In genomic region chr22:27802389-27803079, GRCh38 we compare ENCODE assay signal across 10 cellular contexts. TPM values are rescaled to one million over a fixed set of nuclear protein-coding genes. Genes with fewer than 3 reads are reported as not detected.
DNase-seq lines count a peak whose midpoint lies in the region; ATAC-seq and TF ChIP-seq lines count a peak whose summit lies in the region.
"Had no signal": no experiment of that assay in that cellular context is flagged by ENCODE, and none has a peak within 500 bp of the region (broad histone marks: within the 10 kb centered on the region; RNA-seq: fewer than 3 reads in every experiment).

No MANE protein-coding gene starts in this region.

- H3K4me1 ChIP-seq in esophagus (ENCODE audit: control insufficient read depth in 2 of 2, insufficient read depth in 2 of 2, low read length in 1 of 2) (peaks cover 2 to 17% of the 10 kb centered on the region in 2 donors), neural progenitor cell (peaks cover 54% of the 10 kb centered on the region)

- peak overlapping the region; percentile 86 for H3K4me3 Mint-ChIP-seq in neural progenitor cell

- H3K4me1 Mint-ChIP-seq in neural progenitor cell, result peaks cover 49% of the 10 kb centered on the region

- H3K36me3 Mint-ChIP-seq in neural progenitor cell, result peaks cover 4% of the 10 kb centered on the region

- TF ChIP-seq CTCF in BJ (IDR thresholded peaks at IDR 0.05; ENCODE audit: insufficient read depth, low read depth, low read length) (no peak), neural progenitor cell (IDR thresholded peaks at IDR 0.05) (no peak)

- POLR2A ChIA-PET in BJ (lab: Charles Lee), result no interaction called here

- peak overlapping the region; percentile 93 for H3K4me2 ChIP-seq in neural progenitor cell
- H3K4me2 ChIP-seq: KMS-11 had no signal

- peaks cover 32% of the 10 kb centered on the region for H4K20me1 ChIP-seq in neural progenitor cell (ENCODE audit: low read depth)

- H3K9me3 ChIP-seq in esophagus (ENCODE audit: control insufficient read depth in 2 of 2, insufficient read depth in 1 of 2, low read depth in 1 of 2, low read length in 1 of 2) (no peaks in the 10 kb centered on the region), neural progenitor cell (ENCODE audit: low read depth) (no peaks in the 10 kb centered on the region)

- peak overlapping the region; percentile 96 for H3K27ac Mint-ChIP-seq in neural progenitor cell

- no peak overlapping the region for H2AFZ ChIP-seq in neural progenitor cell (replicated peaks)

- CTCF ChIA-PET in BJ (lab: Yijun Ruan, JAX), result interaction anchor here (3.8 kb wide), 1 partner anchor 397 kb away, joined by 21 read pairs; no protein-coding TSS in a partner anchor

- peaks cover 14% of the 10 kb centered on the region for H3K27me3 Mint-ChIP-seq in neural progenitor cell (ENCODE audit: insufficient read depth, low read depth)

- 24 to 27% methylated on average over 33 of the region's 33 CpGs for WGBS in esophagus, 2 donors

- no peak overlapping the region for H3K9ac ChIP-seq in neural progenitor cell
- H3K9ac ChIP-seq: KMS-11 had no signal

- no peak for DNase-seq in BJ (ENCODE audit: low read depth)
- no peak for DNase-seq in neural progenitor cell (ENCODE audit: low spot score)
- no peak for DNase-seq in C1 segment of cervical spinal cord (lab: John Stamatoyannopoulos, UW)
- no peak for DNase-seq in pons (ENCODE audit: low spot score)

- peak overlapping the region; percentile 40 to 77 for H3K27ac ChIP-seq in esophagus (ENCODE audit: low read depth in 2 of 2, low read length in 1 of 2)
- H3K27ac ChIP-seq in neural progenitor cell, result no peak overlapping the region
- H3K27ac ChIP-seq: KMS-11 had no signal

- no peaks in the 10 kb centered on the region for H3K9me3 Mint-ChIP-seq in neural progenitor cell

- H3K79me2 ChIP-seq in neural progenitor cell (ENCODE audit: low read depth), result peaks cover 41% of the 10 kb centered on the region

- H3K27me3 ChIP-seq in BJ (ENCODE audit: control insufficient read depth, insufficient read depth, low read length), result peaks cover 4% of the 10 kb centered on the region; the same call in 1 of the 2 replicates
- no peaks in the 10 kb centered on the region for H3K27me3 ChIP-seq in esophagus (ENCODE audit: control insufficient read depth in 1 of 2, insufficient read depth in 2 of 2, low read length in 2 of 2)
- H3K27me3 ChIP-seq in neural progenitor cell, result peaks cover 42% of the 10 kb centered on the region

- peak overlapping the region; percentile 77 for H3K4me3 ChIP-seq in BJ (ENCODE audit: low read depth, low read length)
- H3K4me3 ChIP-seq in esophagus (ENCODE audit: low read depth in 1 of 2, low read length in 2 of 2), result peak overlapping the region; percentile 63 to 82
- H3K4me3 ChIP-seq in neural progenitor cell, result peak overlapping the region; percentile 68

- ATAC-seq in HG02763 (IDR thresholded peaks at IDR 0.05; ENCODE audit: unreplicated experiment), result no peak
- no peak for ATAC-seq in HG03175 (IDR thresholded peaks at IDR 0.05; ENCODE audit: unreplicated experiment)
- ATAC-seq: GM12878 had no signal

- H3K36me3 ChIP-seq in BJ (ENCODE audit: control insufficient read depth, insufficient read depth, low read length) (no peaks in the 10 kb centered on the region), esophagus (ENCODE audit: control insufficient read depth in 2 of 2, insufficient read depth in 2 of 2, low read length in 1 of 2) (no peaks in the 10 kb centered on the region), neural progenitor cell (no peaks in the 10 kb centered on the region)

- peaks cover 7% of the 10 kb centered on the region for H3F3A ChIP-seq in neural progenitor cell (ENCODE audit: low read depth)

TF ChIP-seq in PFSK-1, 5 proteins besides CTCF, POLR2A, EP300 and RAD21:
- peak; percentile 63 for TF ChIP-seq FOXP2 (optimal IDR thresholded peaks at IDR 0.05; ENCODE audit: borderline replicate concordance, extremely low read depth, extremely low read length, insufficient read depth)
- TF ChIP-seq SIN3A (IDR thresholded peaks at IDR 0.05; ENCODE audit: borderline replicate concordance, insufficient read depth, low read length), result no peak
- TF ChIP-seq TAF1 (IDR thresholded peaks at IDR 0.05; ENCODE audit: borderline replicate concordance, insufficient read depth, low read length), result no peak

RNA-seq across cellular contexts. Expression of gene MN1, which starts 1.0 kb away (rescaled TPM):
- 0.53 and 1.3 TPM in 2 replicates for polyA plus RNA-seq in BJ (2011; rRNA removed)
- 0.66 and 2.0 TPM in 2 replicates for polyA minus RNA-seq in BJ (2011; rRNA and poly(A)+ RNA removed)
- polyA plus RNA-seq in PFSK-1 (2012; ENCODE audit: insufficient read length, low read depth), result 20.5 TPM
- polyA plus RNA-seq in esophagus, result 1 to 10 TPM in 1 of 2 donors, under 1 TPM in 1; 0.94 to 1.5 TPM
- 13.3 and 27.2 TPM in 2 replicates for total RNA-seq in neural progenitor cell (ENCODE audit: low replicate concordance)
